In genomic region chr12:7271904-7272303, GRCh38 we compare ENCODE assay signal across 27 cellular contexts. TPM values are rescaled to one million over a fixed set of nuclear protein-coding genes. Genes with fewer than 3 reads are reported as not detected.
"Had no signal": no experiment of that assay in that cellular context is flagged by ENCODE, and none has a peak within 500 bp of the region (broad histone marks: within the 10 kb centered on the region; RNA-seq: fewer than 3 reads in every experiment).

No MANE protein-coding gene starts in this region.

- H3K4me1 ChIP-seq: adrenal gland, Peyer's patch had no signal

- H3K27me3 ChIP-seq: adrenal gland, Peyer's patch had no signal

- H3K4me3 ChIP-seq: adrenal gland, Peyer's patch had no signal

- H3K36me3 ChIP-seq: adrenal gland, Peyer's patch had no signal

- H3K27ac Mint-ChIP-seq: activated CD8-positive, alpha-beta T cell treated with anti-CD3 and anti-CD28 coated beads for 36 hours; activated naive CD4-positive, alpha-beta T cell treated with anti-CD3 and anti-CD28 coated beads, Interleukin-2, amount 10 ng/mL, durations not matched to agents 7 days and 5 days; activated naive CD8-positive, alpha-beta T cell treated with anti-CD3 and anti-CD28 coated beads for 36 hours; activated T-cell treated with anti-CD3 and anti-CD28 coated beads, Interleukin-2, amount 50 U/mL, for 72 hours; activated T-helper 2 cell treated with anti-CD3 and anti-CD28 coated beads, Interferon-gamma antibody, Interleukin-2, Interleukin-4, amounts not matched to agents 10 μg/mL and 5 μg/mL and 100 μg/mL, durations not matched to agents 14 hours and 24 hours and 36 hours; T-helper 1 cell treated with Interleukin-12 subunit alpha and Interleukin-12 subunit beta and Interleukin-4 antibody, amounts not matched to agents 30 μg/mL and 1 μg/mL, for 36 hours had no signal

- H3K27ac ChIP-seq: adrenal gland, Peyer's patch had no signal

- H3K9me3 Mint-ChIP-seq: activated CD8-positive, alpha-beta T cell treated with anti-CD3 and anti-CD28 coated beads for 36 hours; activated naive CD4-positive, alpha-beta T cell treated with anti-CD3 and anti-CD28 coated beads, Interleukin-2, amount 10 ng/mL, durations not matched to agents 7 days and 5 days; activated T-cell treated with anti-CD3 and anti-CD28 coated beads, Interleukin-2, amount 50 U/mL, for 72 hours; activated T-helper 2 cell treated with anti-CD3 and anti-CD28 coated beads, Interferon-gamma antibody, Interleukin-2, Interleukin-4, amounts not matched to agents 10 μg/mL and 5 μg/mL and 100 μg/mL, durations not matched to agents 14 hours and 24 hours and 36 hours; T-helper 1 cell treated with Interleukin-12 subunit alpha and Interleukin-12 subunit beta and Interleukin-4 antibody, amounts not matched to agents 30 μg/mL and 1 μg/mL, for 36 hours had no signal

- H3K4me1 Mint-ChIP-seq: activated naive CD4-positive, alpha-beta T cell treated with anti-CD3 and anti-CD28 coated beads, Interleukin-2, amount 10 ng/mL, durations not matched to agents 7 days and 5 days; activated naive CD8-positive, alpha-beta T cell treated with anti-CD3 and anti-CD28 coated beads for 36 hours had no signal

- H3K36me3 Mint-ChIP-seq: activated naive CD4-positive, alpha-beta T cell treated with anti-CD3 and anti-CD28 coated beads, Interleukin-2, amount 10 ng/mL, durations not matched to agents 7 days and 5 days; activated naive CD8-positive, alpha-beta T cell treated with anti-CD3 and anti-CD28 coated beads for 36 hours had no signal

- H3K9me3 ChIP-seq: adrenal gland, Peyer's patch had no signal

- DNase-seq: activated CD4-positive, alpha-beta T cell treated with anti-CD3 and anti-CD28 coated beads for 4 hours; activated CD8-positive, alpha-beta memory T cell treated with anti-CD3 and anti-CD28 coated beads, Interleukin-2, amount 50 U/mL, for 4 hours; activated CD8-positive, alpha-beta T cell treated with anti-CD3 and anti-CD28 coated beads for 36 hours; activated gamma-delta T cell treated with Interleukin-2 at 50 U/mL for 16 hours; activated naive CD4-positive, alpha-beta T cell treated with anti-CD3 and anti-CD28 coated beads, Interleukin-2, amount 10 ng/mL, durations not matched to agents 7 days and 5 days; activated naive CD8-positive, alpha-beta T cell treated with anti-CD3 and anti-CD28 coated beads for 36 hours; activated T-cell treated with anti-CD3 and anti-CD28 coated beads, Interleukin-2, amount 50 U/mL, for 72 hours; adrenal gland; anterior cingulate cortex; central memory CD4-positive, alpha-beta T cell; MV-4-11; NCI-H1092 treated with DMSO at 0.1 percent for 48 hours; NCI-H1417 treated with DMSO at 0.1 percent for 48 hours; NCI-H1694 treated with DMSO at 0.1 percent for 48 hours; NCI-H2029 treated with DMSO at 0.1 percent for 48 hours; NCI-H345; NCI-H510A; NCI-H526 treated with DMSO at 0.1 percent for 48 hours; NK-92 treated with Interleukin-12 subunit alpha and Interleukin-12 subunit beta, amount 100 ng/mL, for 24 hours; Peyer's patch; SHP77 treated with DMSO at 0.1 percent for 48 hours had no signal

- ATAC-seq: activated CD4-positive, CD25-positive, alpha-beta regulatory T cell treated with anti-CD3 and anti-CD28 coated beads, Interleukin-2, amount 50 U/mL, for 24 hours; activated CD8-positive, alpha-beta T cell treated with anti-CD3 and anti-CD28 coated beads for 36 hours; activated T-cell treated with anti-CD3 and anti-CD28 coated beads, Interleukin-2, amount 50 U/mL, for 72 hours had no signal

- H3K27me3 Mint-ChIP-seq: activated CD8-positive, alpha-beta T cell treated with anti-CD3 and anti-CD28 coated beads for 36 hours had no signal

- H3K4me3 Mint-ChIP-seq: activated CD8-positive, alpha-beta T cell treated with anti-CD3 and anti-CD28 coated beads for 36 hours; activated naive CD4-positive, alpha-beta T cell treated with anti-CD3 and anti-CD28 coated beads, Interleukin-2, amount 10 ng/mL, durations not matched to agents 7 days and 5 days; activated naive CD8-positive, alpha-beta T cell treated with anti-CD3 and anti-CD28 coated beads for 36 hours; activated T-cell treated with anti-CD3 and anti-CD28 coated beads, Interleukin-2, amount 50 U/mL, for 72 hours; T-helper 1 cell treated with Interleukin-12 subunit alpha and Interleukin-12 subunit beta and Interleukin-4 antibody, amounts not matched to agents 30 μg/mL and 1 μg/mL, for 36 hours had no signal

- FAIRE-seq: bronchial epithelial cell had no signal

RNA-seq across cellular contexts. Expression of gene ACSM4, which starts 32.0 kb away (rescaled TPM):
- total RNA-seq: activated CD8-positive, alpha-beta T cell treated with anti-CD3 and anti-CD28 coated beads for 36 hours; activated naive CD8-positive, alpha-beta T cell treated with anti-CD3 and anti-CD28 coated beads for 36 hours; activated T-cell treated with anti-CD3 and anti-CD28 coated beads, Interleukin-2, amount 50 U/mL, for 72 hours; activated T-helper 2 cell treated with anti-CD3 and anti-CD28 coated beads, Interferon-gamma antibody, Interleukin-2, Interleukin-4, amounts not matched to agents 10 μg/mL and 5 μg/mL and 100 μg/mL, durations not matched to agents 14 hours and 24 hours and 36 hours; adrenal gland; bronchial epithelial cell; chondrocyte; Peyer's patch; SK-MEL-5 had no signal
- polyA plus RNA-seq: adrenal gland had no signal
